ENCODE assay signal across 31 cellular contexts in genomic region chr1:237405912-237406311, GRCh38.
A peak's percentile ranks its signal among the peaks of the same experiment; 100 is the strongest.
DNase-seq lines count a peak whose midpoint lies in the region; ATAC-seq, FAIRE-seq and TF ChIP-seq lines count a peak whose summit lies in the region.
"Had no signal": no experiment of that assay in that cellular context is flagged by ENCODE, and none has a peak within 500 bp of the region (broad histone marks: within the 10 kb centered on the region; RNA-seq: fewer than 3 reads in every experiment).

No MANE protein-coding gene starts in this region.

- H3K4me3 ChIP-seq in HepG2 (replicated peaks in 1 of 3; ENCODE audit: insufficient read depth in 1 of 3, low read depth in 2 of 3, low read length in 3 of 3) (no peak overlapping the region), right lobe of liver (no peak overlapping the region), K562 (no peak overlapping the region)
- H3K4me3 ChIP-seq: A549; BLaER1; BLaER1 treated with 17β-estradiol and CSF1 and Interleukin-3, amounts not matched to agents 10 nM and 100 nM had no signal

- no peaks in the 10 kb centered on the region for H3K4me1 ChIP-seq in HepG2 (ENCODE audit: insufficient read depth, low read length)
- no peaks in the 10 kb centered on the region for H3K4me1 ChIP-seq in right lobe of liver
- no peaks in the 10 kb centered on the region for H3K4me1 ChIP-seq in K562 (replicated peaks in 1 of 2; ENCODE audit: control insufficient read depth in 2 of 2, insufficient read depth in 2 of 2, low read length in 2 of 2)
- H3K4me1 ChIP-seq: A549; BE2C; BLaER1; BLaER1 treated with 17β-estradiol and CSF1 and Interleukin-3, amounts not matched to agents 10 nM and 100 nM; Caco-2 had no signal

- H3K27me3 ChIP-seq in HepG2 (ENCODE audit: control insufficient read depth in 1 of 2, insufficient read depth in 2 of 2, low read length in 2 of 2) (no peaks in the 10 kb centered on the region), right lobe of liver (no peaks in the 10 kb centered on the region), K562 (ENCODE audit: control insufficient read depth in 2 of 2, insufficient read depth in 2 of 2, low read length in 2 of 2) (no peaks in the 10 kb centered on the region)
- H3K27me3 ChIP-seq: BE2C; BLaER1; BLaER1 treated with 17β-estradiol and CSF1 and Interleukin-3, amounts not matched to agents 10 nM and 100 nM had no signal

- FAIRE-seq in HepG2 (lab: Jason Lieb, UNC) (no peak), K562 (lab: Jason Lieb, UNC) (no peak)
- FAIRE-seq: A204.1, A549, D721Med had no signal

- no peak for TF ChIP-seq EP300 in HepG2 (IDR thresholded peaks at IDR 0.05; ENCODE audit: low read depth in 2 of 2, low read length in 2 of 2)
- no peak for TF ChIP-seq EP300 in HepG2 (CRISPR knock-in tag; IDR thresholded peaks at IDR 0.05; ENCODE audit: borderline replicate concordance)
- TF ChIP-seq EP300 in K562 (IDR thresholded peaks at IDR 0.05; ENCODE audit: low read length), result no peak

- H3K9me3 ChIP-seq in HepG2 (ENCODE audit: low read length) (no peaks in the 10 kb centered on the region), right lobe of liver (no peaks in the 10 kb centered on the region), K562 (replicated peaks; ENCODE audit: control insufficient read depth, insufficient read depth, low read depth, low read length) (no peaks in the 10 kb centered on the region)
- H3K9me3 ChIP-seq: A549, BE2C, BLaER1, Caco-2 had no signal

- CTCF ChIA-PET in HepG2 (lab: Yijun Ruan, JAX; ENCODE audit: low intra/inter-chr PET ratio, low total read pairs), result no interaction called here
- CTCF ChIA-PET in K562 (lab: Yijun Ruan, JAX; ENCODE audit: low intra/inter-chr PET ratio), result no interaction called here

- no peak for DNase-seq in HepG2 (ENCODE audit: low spot score)
- DNase-seq in right lobe of liver, result no peak
- no peak for DNase-seq in K562 (ENCODE audit: extremely low read depth in 1 of 4, low spot score in 3 of 4)
- no peak for DNase-seq in COLO829 (ENCODE audit: low spot score)
- DNase-seq: 8988T; ACHN; AML-193; BE2C; C1 segment of cervical spinal cord; Caco-2; Calu3; CD4-positive, alpha-beta memory T cell; CD4-positive, alpha-beta T cell; CD4-positive, CD25-positive, alpha-beta regulatory T cell; CD8-positive, alpha-beta memory T cell; CD8-positive, alpha-beta T cell; COR-L47; DMS 273 treated with DMSO at 0.1 percent for 48 hours; DMS153; DMS53; DMS79; DMS79 treated with DMSO at 0.1 percent for 48 hours; DND-41; EL had no signal

- H3K9ac ChIP-seq in HepG2 (ENCODE audit: insufficient read depth, low read depth, low read length) (no peak overlapping the region), K562 (ENCODE audit: insufficient read depth in 1 of 2, low read depth in 2 of 2, low read length in 2 of 2) (no peak overlapping the region)
- H3K9ac ChIP-seq: BLaER1; BLaER1 treated with 17β-estradiol and CSF1 and Interleukin-3, amounts not matched to agents 10 nM and 100 nM had no signal

- ATAC-seq in HepG2 (no peak), right lobe of liver (no peak), K562 (no peak)
- ATAC-seq: A549; CD8-positive, alpha-beta T cell had no signal

- H3K36me3 ChIP-seq in HepG2 (replicated peaks in 1 of 2; ENCODE audit: control insufficient read depth in 1 of 2, insufficient read depth in 2 of 2, low read length in 2 of 2) (no peaks in the 10 kb centered on the region), right lobe of liver (no peaks in the 10 kb centered on the region), K562 (ENCODE audit: control insufficient read depth, insufficient read depth, low read length) (no peaks in the 10 kb centered on the region)
- H3K36me3 ChIP-seq: BE2C; BLaER1; BLaER1 treated with 17β-estradiol and CSF1 and Interleukin-3, amounts not matched to agents 10 nM and 100 nM had no signal

- H3K27ac ChIP-seq in HepG2 (ENCODE audit: extremely low read length, insufficient read depth, low read length) (no peak overlapping the region), right lobe of liver (no peak overlapping the region), K562 (ENCODE audit: extremely low read depth, low read depth, low read length) (no peak overlapping the region)
- H3K27ac ChIP-seq: 22Rv1; A549; BLaER1; BLaER1 treated with 17β-estradiol and CSF1 and Interleukin-3, amounts not matched to agents 10 nM and 100 nM; C4-2B had no signal

- intact Hi-C loops in HepG2 (cut with micrococcal nuclease; ENCODE audit: unreplicated experiment), result no loop called here
- intact Hi-C loops in right lobe of liver (cut with DNase I), result no loop called here
- intact Hi-C loops in K562 (cut with micrococcal nuclease), result no loop called here

- H4K20me1 ChIP-seq in HepG2 (ENCODE audit: insufficient read depth, low read length) (no peaks in the 10 kb centered on the region), K562 (replicated peaks; ENCODE audit: control insufficient read depth, insufficient read depth, low read length) (no peaks in the 10 kb centered on the region)
- H4K20me1 ChIP-seq: BLaER1; BLaER1 treated with 17β-estradiol and CSF1 and Interleukin-3, amounts not matched to agents 10 nM and 100 nM had no signal

- in situ Hi-C loops in HepG2 (cut with HindIII; ENCODE audit: extremely low pct_ligation_motif_present, low pct_unique_long_range_greater_than_20kb) (no loop called here), K562 (cut with MboI) (no loop called here)

- H3K4me2 ChIP-seq in HepG2 (ENCODE audit: low read depth, low read length) (no peak overlapping the region), K562 (ENCODE audit: insufficient read depth, low read length) (no peak overlapping the region)
- H3K4me2 ChIP-seq: A549; BLaER1; BLaER1 treated with 17β-estradiol and CSF1 and Interleukin-3, amounts not matched to agents 10 nM and 100 nM had no signal

- no peaks in the 10 kb centered on the region for H3K9me1 ChIP-seq in K562 (ENCODE audit: control insufficient read depth, insufficient read depth, low read length)

- BruUV-seq in HepG2 (replicated peaks; lab: Mats Ljungman, UMichigan), result no TSS peak
- no TSS peak for BruUV-seq in K562 (replicated peaks; lab: Mats Ljungman, UMichigan)

- TF ChIP-seq CTCF in HepG2 (CRISPR knock-in tag; IDR thresholded peaks at IDR 0.05) (no peak), right lobe of liver (IDR thresholded peaks at IDR 0.05) (no peak), K562 (IDR thresholded peaks at IDR 0.05 in 2 of 3, conservative IDR thresholded peaks at IDR 0.05 in 1 of 3; ENCODE audit: insufficient read depth in 2 of 3, low read depth in 1 of 3, low read length in 3 of 3) (no peak)

- TF ChIP-seq POLR2A in HepG2 (IDR thresholded peaks at IDR 0.05; ENCODE audit: insufficient read depth in 1 of 2, low read depth in 2 of 2, low read length in 2 of 2) (no peak), right lobe of liver (IDR thresholded peaks at IDR 0.05) (no peak), K562 (conservative IDR thresholded peaks at IDR 0.05) (no peak)

- H3K79me2 ChIP-seq in HepG2 (ENCODE audit: insufficient read depth, low read length) (no peaks in the 10 kb centered on the region), K562 (ENCODE audit: control insufficient read depth, insufficient read depth, low read length) (no peaks in the 10 kb centered on the region)

- 6% methylated on average over 3 of the region's 3 CpGs for WGBS in HepG2 (ENCODE audit: low lambda C conversion rate)
- 42% methylated on average over 3 of the region's 3 CpGs for WGBS in right lobe of liver (ENCODE audit: insufficient coverage, low coverage, low lambda C conversion rate, missing lambda C conversion rate)
- 10% methylated on average over 3 of the region's 3 CpGs for WGBS in K562 (ENCODE audit: insufficient coverage, low coverage, missing lambda C conversion rate)

- TF ChIP-seq RAD21 in HepG2 (CRISPR knock-in tag; IDR thresholded peaks at IDR 0.05) (no peak), K562 (CRISPR knock-in tag; conservative IDR thresholded peaks at IDR 0.05 in 1 of 2, IDR thresholded peaks at IDR 0.05 in 1 of 2) (no peak)

- POLR2A ChIA-PET in HepG2 (lab: Yijun Ruan, JAX), result no interaction called here
- POLR2A ChIA-PET in K562 (lab: Yijun Ruan, JAX), result no interaction called here

- H2AFZ ChIP-seq in HepG2 (ENCODE audit: low read length), result no peak overlapping the region
- H2AFZ ChIP-seq in K562 (ENCODE audit: low read depth, low read length), result no peak overlapping the region

TF ChIP-seq in HepG2, 621 proteins besides CTCF, POLR2A, EP300 and RAD21:
- TF ChIP-seq HNRNPK (IDR thresholded peaks at IDR 0.05; ENCODE audit: low read depth, low read length, poor library complexity, severe bottlenecking), result peak; percentile 85
- TF ChIP-seq FOXO1 (CRISPR knock-in tag; IDR thresholded peaks at IDR 0.05), result no peak
- TF ChIP-seq PCBP1 (IDR thresholded peaks at IDR 0.05; ENCODE audit: borderline replicate concordance, low read depth, low read length), result 0 out of 2 replicates have a peak, but pooled peaks have one; percentile 48

TF ChIP-seq in K562, 482 proteins besides CTCF, POLR2A, EP300 and RAD21:
- TF ChIP-seq PCBP1 (IDR thresholded peaks at IDR 0.05; ENCODE audit: low read depth, low read length, poor library complexity, severe bottlenecking) (peak; percentile 59), NONO (IDR thresholded peaks at IDR 0.05; ENCODE audit: low read depth in 2 of 2, low read length in 1 of 2) (no peak)

Comparison
In these comparisons a context has a peak if more than half of its experiments do, and no peak if none do; other contexts are left out.
1. Of the 241 proteins assayed by ChIP-seq in both HepG2 and K562: peak only in HepG2: HNRNPK; only in K562: none; in both: PCBP1; in neither: 239.